21 cellular contexts compared by ENCODE assay signal in the genomic region with DNA sequence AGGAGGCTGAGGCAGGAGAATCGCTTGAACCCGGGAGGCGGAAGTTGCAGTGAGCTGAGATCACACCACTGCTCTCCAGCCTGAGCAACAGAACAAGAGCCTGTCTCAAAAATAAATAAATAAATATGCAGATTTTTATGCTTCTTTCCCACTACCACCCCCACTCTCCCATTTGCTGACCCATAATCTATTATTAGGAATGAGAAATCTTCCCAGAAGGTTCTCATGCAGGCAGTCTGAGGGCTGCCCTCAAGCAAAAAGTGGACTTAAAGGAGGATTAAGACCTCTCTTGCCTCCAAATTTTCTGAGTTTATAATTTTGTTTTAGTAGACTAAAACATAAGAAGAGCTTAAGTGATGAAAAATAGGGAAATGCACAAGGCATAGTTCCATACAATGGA.
"Had no signal": no experiment of that assay in that cellular context is flagged by ENCODE, and none has a peak within 500 bp of the region (broad histone marks: within the 10 kb centered on the region; RNA-seq: fewer than 3 reads in every experiment).

No MANE protein-coding gene starts in this region.

- H3K36me3 ChIP-seq: colonic mucosa, esophagus squamous epithelium, prostate gland, right lobe of liver, stomach, upper lobe of left lung had no signal

- H3K9me3 ChIP-seq: colonic mucosa, prostate gland, right lobe of liver, stomach, upper lobe of left lung had no signal

- H3K4me3 ChIP-seq: colonic mucosa, esophagus squamous epithelium, hepatocyte, lung, prostate gland, right lobe of liver, stomach, tibial nerve, upper lobe of left lung had no signal

- H3K27me3 ChIP-seq: colonic mucosa, esophagus squamous epithelium, hepatocyte, right lobe of liver, stomach, tibial nerve, upper lobe of left lung had no signal

- H3K27ac ChIP-seq: colonic mucosa, esophagus squamous epithelium, hepatocyte, prostate gland, right lobe of liver, stomach, tibial nerve, upper lobe of left lung had no signal

- DNase-seq: central memory CD4-positive, alpha-beta T cell; colonic mucosa; effector memory CD8-positive, alpha-beta T cell; erythroblast; esophagus squamous epithelium; foreskin melanocyte; kidney; naive thymus-derived CD4-positive, alpha-beta T cell; nephron progenitor cell; nucleus accumbens; right lobe of liver; stimulated activated CD4-positive, alpha-beta T cell treated with anti-CD3 and anti-CD28 coated beads, Interleukin-2, amount 100 ng/mL, for 24 hours; stimulated activated CD4-positive, alpha-beta T cell treated with anti-CD3 and anti-CD28 coated beads, Interleukin-4, amount 100 ng/mL, for 24 hours; stimulated activated naive CD4-positive, alpha-beta T cell treated with Interleukin-2 at 50 U/mL for 16 hours; stomach; upper lobe of left lung had no signal

- H3K4me1 ChIP-seq: colonic mucosa, esophagus squamous epithelium, prostate gland, right lobe of liver, stomach, upper lobe of left lung had no signal

- ATAC-seq: effector memory CD8-positive, alpha-beta T cell; right lobe of liver; stimulated activated effector memory CD8-positive, alpha-beta T cell treated with anti-CD3 and anti-CD28 coated beads, Interleukin-12 subunit alpha, Interleukin-12 subunit beta, amount 100 ng/mL, for 72 hours had no signal
